Comparison of ENCODE assay signal across 13 cellular contexts in genomic region chr13:113398963-113399754, GRCh38. TPM values are rescaled to one million over a fixed set of nuclear protein-coding genes. Genes with fewer than 3 reads are reported as not detected.
A peak's percentile ranks its signal among the peaks of the same experiment; 100 is the strongest.
DNase-seq lines count a peak whose midpoint lies in the region; ATAC-seq and TF ChIP-seq lines count a peak whose summit lies in the region.
"Had no signal": no experiment of that assay in that cellular context is flagged by ENCODE, and none has a peak within 500 bp of the region (broad histone marks: within the 10 kb centered on the region; RNA-seq: fewer than 3 reads in every experiment).

No MANE protein-coding gene starts in this region.

- no peaks in the 10 kb centered on the region for H3K36me3 ChIP-seq in Panc1 (ENCODE audit: control insufficient read depth, insufficient read depth, low read length)
- H3K36me3 ChIP-seq in gastroesophageal sphincter = no peaks in the 10 kb centered on the region
- H3K36me3 ChIP-seq in psoas muscle (ENCODE audit: insufficient read depth in 1 of 2, low read depth in 1 of 2) = peaks cover 0 to 7% of the 10 kb centered on the region in 2 donors

- TF ChIP-seq POLR2A in gastroesophageal sphincter (IDR thresholded peaks at IDR 0.05) = no peak

- no peaks in the 10 kb centered on the region for H3K9me3 ChIP-seq in Panc1 (ENCODE audit: control insufficient read depth, insufficient read depth, low read depth, low read length)
- no peaks in the 10 kb centered on the region for H3K9me3 ChIP-seq in gastroesophageal sphincter
- H3K9me3 ChIP-seq in psoas muscle = no peaks in the 10 kb centered on the region

- TF ChIP-seq CTCF in Panc1 (IDR thresholded peaks at IDR 0.05) (no peak), gastroesophageal sphincter (IDR thresholded peaks at IDR 0.05) (no peak), psoas muscle (IDR thresholded peaks at IDR 0.05) (no peak)

- ATAC-seq in Panc1 (peak; percentile 47; the same call in 1 of the 2 replicates), gastroesophageal sphincter (no peak), psoas muscle (peak in 3 of 4 donors; percentile 2 to 3 (median 3)), GM18517 (IDR thresholded peaks at IDR 0.05; ENCODE audit: unreplicated experiment) (no peak)
- ATAC-seq: stimulated activated naive CD8-positive, alpha-beta T cell treated with anti-CD3 and anti-CD28 coated beads, Interleukin-15, Interleukin-2, amounts not matched to agents 100 U/mL and 50 U/mL, for 24 hours had no signal

- no TSS peak for BruUV-seq in Panc1 (replicated peaks; lab: Mats Ljungman, UMichigan)

- CTCF ChIA-PET in Panc1 (lab: Charles Lee) = no interaction called here

- TF ChIP-seq EP300 in gastroesophageal sphincter (IDR thresholded peaks at IDR 0.05) = no peak

- in situ Hi-C loops in Panc1 (cut with HindIII; ENCODE audit: low pct_unique_long_range_greater_than_20kb, low sequenced_read_pairs) = no loop called here

- H3K4me1 ChIP-seq in Panc1 (ENCODE audit: control insufficient read depth, insufficient read depth, low read length) (no peaks in the 10 kb centered on the region; the same call in 1 of the 2 replicates), gastroesophageal sphincter (peaks cover 0 to 35% (median 2%) of the 10 kb centered on the region in 3 donors), psoas muscle (peaks cover 42% of the 10 kb centered on the region)

- WGBS in gastroesophageal sphincter (ENCODE audit: low coverage in 1 of 2), 2 donors = 68% methylated on average over 9 of the region's 19 CpGs; no CpG with 5 or more reads in 1 of the 2 donors
- WGBS in psoas muscle, 3 donors = 36 to 62% (median 38%) methylated on average over 19 of the region's 19 CpGs

- DNase-seq in ELF-1 (ENCODE audit: low read depth, low spot score) = peak; percentile 23
- no peak for DNase-seq in Panc1 (ENCODE audit: low read depth, low spot score)
- DNase-seq in psoas muscle = peak in 1 of 2 donors; percentile 70
- no peak for DNase-seq in kidney glomerular epithelial cell (lab: John Stamatoyannopoulos, UW)
- DNase-seq in NCI-H526 treated with DMSO at 0.1 percent for 48 hours (lab: John Stamatoyannopoulos, UW) = no peak
- DNase-seq in HUDEP-2 (lab: John Stamatoyannopoulos, UW; ENCODE audit: unreplicated experiment in 76 of 76) = no peak
- DNase-seq: activated CD4-positive, alpha-beta T cell treated with anti-CD3 and anti-CD28 coated beads, Interleukin-2, amount 50 U/mL, for 48 hours; activated naive CD8-positive, alpha-beta T cell treated with anti-CD3 and anti-CD28 coated beads for 36 hours; NCI-H774; stimulated activated naive CD8-positive, alpha-beta T cell treated with anti-CD3 and anti-CD28 coated beads, Interleukin-15, Interleukin-2, amounts not matched to agents 100 U/mL and 50 U/mL, for 24 hours; T-helper 1 cell had no signal

- H3K4me3 ChIP-seq in Panc1 (ENCODE audit: low read depth in 2 of 2, low read length in 2 of 2) (no peak overlapping the region), gastroesophageal sphincter (no peak overlapping the region), psoas muscle (no peak overlapping the region)

- POLR2A ChIA-PET in Panc1 (lab: Charles Lee) = no interaction called here

- intact Hi-C loops in Panc1 (cut with micrococcal nuclease; ENCODE audit: unreplicated experiment) = loop anchor here (10.0 kb wide), 1 partner anchor 454 kb away; no protein-coding TSS in a partner anchor
- intact Hi-C loops in psoas muscle (cut with DNase I) = loop anchor here in 1 of 2 donors (10.0 kb wide), 1 partner anchor 364 kb away; no protein-coding TSS in a partner anchor

- H3K27ac ChIP-seq in Panc1 (ENCODE audit: low read length) = no peak overlapping the region
- H3K27ac ChIP-seq in gastroesophageal sphincter = peak overlapping the region in 3 of 4 donors; percentile 63 to 85 (median 67)
- H3K27ac ChIP-seq in psoas muscle = peak overlapping the region; percentile 99

- H3K27me3 ChIP-seq in Panc1 (ENCODE audit: control insufficient read depth, insufficient read depth, low read length) = no peaks in the 10 kb centered on the region
- peaks cover 5% of the 10 kb centered on the region for H3K27me3 ChIP-seq in gastroesophageal sphincter
- no peaks in the 10 kb centered on the region for H3K27me3 ChIP-seq in psoas muscle (ENCODE audit: insufficient read depth in 3 of 3, low read length in 2 of 3)

RNA-seq across cellular contexts. Expression of gene GRTP1, which starts 35.2 kb away (rescaled TPM):
- total RNA-seq in Panc1 (2021; ENCODE audit: unreplicated experiment) (4.8 TPM), gastroesophageal sphincter (10 to 100 TPM in 2 of 4 donors, 1 to 10 TPM in 2; 4.7 to 14.0 (median 8.5) TPM), psoas muscle (1 to 10 TPM; 1.5 to 4.5 (median 3.7) TPM)
- polyA plus RNA-seq in Panc1 (2012; ENCODE audit: insufficient read length) = 9.2 TPM
- polyA plus RNA-seq in psoas muscle = 1 to 10 TPM; 4.3 to 4.7 (median 4.4) TPM
- total RNA-seq: activated naive CD8-positive, alpha-beta T cell treated with anti-CD3 and anti-CD28 coated beads for 36 hours had no signal

RNA-seq across cellular contexts. Expression of gene ADPRHL1, which starts 54.1 kb away (rescaled TPM):
- total RNA-seq in Panc1 (2021; ENCODE audit: unreplicated experiment) (4.8 TPM), gastroesophageal sphincter (10 to 100 TPM in 1 of 4 donors, 1 to 10 TPM in 3; 4.7 to 33.8 (median 8.9) TPM), psoas muscle (100 to 1,000 TPM; 186 to 776 (median 416) TPM)
- polyA plus RNA-seq in Panc1 (2012; ENCODE audit: insufficient read length) = 7.1 TPM
- 100 to 1,000 TPM; 219 to 326 (median 249) TPM for polyA plus RNA-seq in psoas muscle

Comparison
In these comparisons a context has a peak if more than half of its experiments do, and no peak if none do; other contexts are left out.
1. ATAC-seq: peak in Panc1 (single experiment) and psoas muscle (3 of 4); none in gastroesophageal sphincter (single experiment) and GM18517 (single experiment).
2. RNA of gene ADPRHL1, which starts 54.1 kb away (total RNA-seq): 186 to 776 TPM in psoas muscle; 4.7 to 33.8 TPM in gastroesophageal sphincter and 4.8 TPM in Panc1 (single experiment); every median in the first group is over 4 times any median in the second.